Comparison of ENCODE assay signal across 27 cellular contexts in the genomic region with DNA sequence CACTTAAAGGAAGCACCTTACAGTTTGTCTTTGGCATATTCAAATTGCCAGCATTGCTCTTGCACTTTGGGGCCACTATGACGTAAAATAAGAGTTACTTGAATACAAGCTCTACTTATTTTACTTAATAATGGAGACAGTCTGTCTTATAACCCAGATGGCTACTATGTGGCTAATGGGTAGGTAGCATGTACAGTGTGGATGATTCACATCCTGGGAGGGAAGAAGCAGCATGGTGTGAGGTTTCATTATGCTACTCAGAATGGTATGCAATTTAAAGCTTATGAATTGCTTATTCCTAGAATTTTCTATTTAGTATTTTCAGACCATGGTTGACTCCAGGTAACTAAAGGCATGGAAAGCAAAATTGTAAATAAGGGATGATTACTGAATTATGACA.
DNase-seq lines count a peak whose midpoint lies in the region; ATAC-seq and TF ChIP-seq lines count a peak whose summit lies in the region.
"Had no signal": no experiment of that assay in that cellular context is flagged by ENCODE, and none has a peak within 500 bp of the region (broad histone marks: within the 10 kb centered on the region; RNA-seq: fewer than 3 reads in every experiment).

No MANE protein-coding gene starts in this region.

- BruUV-seq in PC-3 (replicated peaks; lab: Mats Ljungman, UMichigan): no TSS peak

- no peaks in the 10 kb centered on the region for H3K36me3 ChIP-seq in PC-3 (ENCODE audit: low read depth, low read length)
- H3K36me3 ChIP-seq in vagina: no peaks in the 10 kb centered on the region
- H3K36me3 ChIP-seq: adrenal gland, colonic mucosa, left lung had no signal

- no peak for TF ChIP-seq POLR2A in vagina (IDR thresholded peaks at IDR 0.05)

- no peak overlapping the region for H3K4me2 ChIP-seq in PC-3 (ENCODE audit: low read length)
- H3K4me2 ChIP-seq: hepatocyte had no signal

- no peaks in the 10 kb centered on the region for H3K79me2 ChIP-seq in PC-3 (ENCODE audit: low read length)
- H3K79me2 ChIP-seq: hepatocyte had no signal

- H3K9me3 ChIP-seq in PC-3 (ENCODE audit: low read length) (no peaks in the 10 kb centered on the region), vagina (no peaks in the 10 kb centered on the region)
- H3K9me3 ChIP-seq: adrenal gland, colonic mucosa, left lung, psoas muscle had no signal

- intact Hi-C loops in PC-3 (cut with micrococcal nuclease): no loop called here
- intact Hi-C loops in vagina (cut with DNase I): no loop called here

- H3K4me1 ChIP-seq in PC-3 (ENCODE audit: insufficient read depth, low read length): no peaks in the 10 kb centered on the region; the same call in 1 of the 2 replicates
- H3K4me1 ChIP-seq in vagina: no peaks in the 10 kb centered on the region
- H3K4me1 ChIP-seq: adrenal gland, colonic mucosa, left lung, psoas muscle had no signal

- DNase-seq in HS-5 (ENCODE audit: low read depth) (peak; percentile 16), PC-3 (peak; percentile 32), epithelial cell of prostate (ENCODE audit: low read depth, low spot score) (peak; percentile 8), renal cortical epithelial cell (ENCODE audit: low read depth) (peak; percentile 3), SIG-M5 treated with dmso at 0.1 percent for 504 hours (lab: John Stamatoyannopoulos, UW; ENCODE audit: unreplicated experiment) (no peak), vagina (ENCODE audit: extremely low spot score in 2 of 2) (no peak)
- no peak for DNase-seq in activated naive CD4-positive, alpha-beta T cell treated with anti-CD3 and anti-CD28 coated beads, Interleukin-2, amount 50 U/mL, for 16 hours
- DNase-seq: activated CD4-positive, alpha-beta T cell treated with anti-CD3 and anti-CD28 coated beads, Interleukin-2, amount 50 U/mL, for 1 hour; activated naive CD4-positive, alpha-beta T cell treated with Interleukin-2 at 50 U/mL for 16 hours; activated T-cell treated with anti-CD3 and anti-CD28 coated beads, Interleukin-2, amount 50 U/mL, for 48 hours; adrenal gland; colonic mucosa; effector CD8-positive, alpha-beta T cell; erythroblast; foreskin melanocyte; left lung; MM.1S; NCI-H1417; NCI-H2081; NCI-H2227 treated with DMSO at 0.1 percent for 48 hours; NCI-H748 treated with DMSO at 0.1 percent for 48 hours; psoas muscle; RPMI8226; stimulated activated CD4-positive, alpha-beta T cell treated with anti-CD3 and anti-CD28 coated beads, Interleukin-15, amount 100 ng/mL, for 24 hours; stimulated activated naive CD4-positive, alpha-beta T cell had no signal

- H3F3A ChIP-seq in PC-3 (ENCODE audit: low read length, unreplicated experiment): no peaks in the 10 kb centered on the region

- H3K9ac ChIP-seq in PC-3 (ENCODE audit: low read length): no peak overlapping the region

- H3K27ac ChIP-seq in PC-3 (ENCODE audit: low read length) (no peak overlapping the region), epithelial cell of prostate (peak overlapping the region; percentile 17), vagina (no peak overlapping the region)
- H3K27ac ChIP-seq: adrenal gland, colonic mucosa, hepatocyte, left lung, psoas muscle had no signal

- H3K9me2 ChIP-seq in PC-3 (replicated peaks; ENCODE audit: low read length): no peaks in the 10 kb centered on the region

- H3K4me3 ChIP-seq in PC-3 (ENCODE audit: low read length) (no peak overlapping the region), vagina (no peak overlapping the region)
- H3K4me3 ChIP-seq: adrenal gland, colonic mucosa, hepatocyte, K562, left lung, psoas muscle had no signal

- no peaks in the 10 kb centered on the region for H4K20me1 ChIP-seq in PC-3 (ENCODE audit: low read length)

- H3K27me3 ChIP-seq in PC-3 (ENCODE audit: low read length) (no peaks in the 10 kb centered on the region), vagina (no peaks in the 10 kb centered on the region)
- H3K27me3 ChIP-seq: adrenal gland, colonic mucosa, hepatocyte, left lung had no signal

- ATAC-seq in PC-3: peak; percentile 70
- ATAC-seq: K562, left lung, psoas muscle had no signal

- H2AFZ ChIP-seq in PC-3 (ENCODE audit: low read length): no peak overlapping the region
- H2AFZ ChIP-seq: hepatocyte had no signal

- POLR2A ChIA-PET in PC-3 (lab: Charles Lee; ENCODE audit: unreplicated experiment): no interaction called here

- TF ChIP-seq CTCF in PC-3 (conservative IDR thresholded peaks at IDR 0.05; ENCODE audit: low read depth, low read length) (no peak), vagina (IDR thresholded peaks at IDR 0.05) (no peak)

- CTCF ChIA-PET in PC-3 (lab: Charles Lee): no interaction called here

Comparison
In these comparisons a context has a peak if more than half of its experiments do, and no peak if none do; other contexts are left out.
1. DNase-seq: peak in HS-5 (single experiment), PC-3 (single experiment), epithelial cell of prostate (single experiment) and renal cortical epithelial cell (single experiment); none in activated naive CD4-positive, alpha-beta T cell treated with anti-CD3 and anti-CD28 coated beads, Interleukin-2, amount 50 U/mL, for 16 hours (single experiment), SIG-M5 treated with dmso at 0.1 percent for 504 hours (single experiment) and vagina (0 of 2).